1 cellular context compared by ENCODE assay signal in genomic region chr12:54416908-54417603, GRCh38.
TF ChIP-seq lines count a peak whose summit lies in the region.

No MANE protein-coding gene starts in this region.

TF ChIP-seq in SK-N-SH treated with all-trans-retinoic acid at 6 μM for 48 hours, 23 proteins besides CTCF, POLR2A, EP300 and RAD21 (continued from another document):
- TF ChIP-seq POU6F1 (CRISPR knock-in tag; IDR thresholded peaks at IDR 0.05; ENCODE audit: borderline replicate concordance, low read depth) (no peak), RARB (CRISPR knock-in tag; IDR thresholded peaks at IDR 0.05) (no peak), TOX (CRISPR knock-in tag; IDR thresholded peaks at IDR 0.05; ENCODE audit: borderline replicate concordance) (no peak), CSRNP3 (CRISPR knock-in tag; IDR thresholded peaks at IDR 0.05) (no peak), ESRRG (CRISPR knock-in tag; IDR thresholded peaks at IDR 0.05) (no peak), ARNTL (CRISPR knock-in tag; IDR thresholded peaks at IDR 0.05; ENCODE audit: borderline replicate concordance, low read depth) (no peak), ZNF70 (CRISPR knock-in tag; IDR thresholded peaks at IDR 0.05) (no peak), ISL1 (CRISPR knock-in tag; IDR thresholded peaks at IDR 0.05) (no peak), CREB5 (CRISPR knock-in tag; IDR thresholded peaks at IDR 0.05; ENCODE audit: low read depth) (no peak), ZC3H10 (CRISPR knock-in tag; IDR thresholded peaks at IDR 0.05) (no peak), ZNF8 (CRISPR knock-in tag; IDR thresholded peaks at IDR 0.05) (no peak), PATZ1 (CRISPR knock-in tag; IDR thresholded peaks at IDR 0.05; ENCODE audit: borderline replicate concordance) (no peak), CSDC2 (CRISPR knock-in tag; IDR thresholded peaks at IDR 0.05) (no peak)
